ENCODE assay signal across 8 cellular contexts in the genomic region with DNA sequence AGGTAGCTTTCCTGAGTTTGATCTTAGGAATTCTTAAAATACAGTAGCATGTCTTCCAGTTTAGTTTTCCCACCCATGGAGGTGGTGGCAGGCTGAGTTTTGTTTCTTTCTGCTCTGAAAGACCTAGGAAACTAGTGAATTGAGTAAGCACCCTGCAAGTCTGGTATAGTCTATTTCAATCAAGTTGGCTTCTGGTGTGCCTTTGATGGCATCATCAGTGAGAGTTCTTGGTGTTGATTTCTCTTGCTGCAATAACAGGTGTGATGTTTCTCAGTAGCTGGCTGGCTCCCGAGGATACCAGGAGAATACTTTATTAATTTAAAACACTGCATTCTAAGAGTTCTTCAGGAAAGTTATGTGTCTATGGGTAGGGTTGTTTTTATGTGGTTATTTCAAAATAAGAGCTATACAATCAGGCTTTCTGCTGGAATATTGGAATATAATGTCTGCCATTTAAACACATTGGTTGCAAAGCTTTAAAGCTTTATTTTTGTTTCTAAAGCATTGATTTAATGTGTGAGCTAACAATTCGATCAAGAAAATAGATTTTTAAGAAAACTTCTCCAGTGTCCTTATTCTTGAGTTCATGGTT. TPM values are rescaled to one million over a fixed set of nuclear protein-coding genes. Genes with fewer than 3 reads are reported as not detected.
DNase-seq lines count a peak whose midpoint lies in the region; ATAC-seq and TF ChIP-seq lines count a peak whose summit lies in the region.

No MANE protein-coding gene starts in this region.

- H3K9me3 Mint-ChIP-seq in T-cell = no peaks in the 10 kb centered on the region

- CTCF ChIA-PET in T-cell (lab: Charles Lee) = interaction anchor here in 1 of 2 donors (0.6 to 1.9 kb wide), 3 partner anchors 9 to 1017 kb away, joined by 3 to 5 read pairs (median 4); partner anchors contain the start of genes RBM38 and VAPB

- H3K27me3 Mint-ChIP-seq in T-cell = no peaks in the 10 kb centered on the region

- H3F3A ChIP-seq in GM23248 (ENCODE audit: insufficient read depth) = peaks cover 26% of the 10 kb centered on the region

- no peaks in the 10 kb centered on the region for H3K9me2 ChIP-seq in GM23248 (ENCODE audit: insufficient read depth)

- no peak for TF ChIP-seq CTCF in GM10266 (IDR thresholded peaks at IDR 0.05; ENCODE audit: control insufficient read depth, insufficient read depth, low read depth, missing control alignments)

- 50 to 53% methylated on average over 2 of the region's 2 CpGs for WGBS in GM23248 (ENCODE audit: low coverage in 1 of 2, low lambda C conversion rate in 2 of 2, missing lambda C conversion rate in 2 of 2), 2 experiments

- H3K36me3 ChIP-seq in GM23248 (ENCODE audit: low read depth) = no peaks in the 10 kb centered on the region

- peak; percentile 64 for DNase-seq in GM10266 (ENCODE audit: extremely low spot score)
- DNase-seq in GM23248 = peak; percentile 17
- peak in 16 of 34 experiments; percentile 6 to 31 (median 17) for DNase-seq in T-cell
- no peak for DNase-seq in left lobe of liver (ENCODE audit: low spot score)
- DNase-seq in SIG-M5 treated with dmso at 0.1 percent for 504 hours (lab: John Stamatoyannopoulos, UW; ENCODE audit: unreplicated experiment) = no peak
- no peak for DNase-seq in NCI-H526 (lab: John Stamatoyannopoulos, UW)

- H4K20me1 ChIP-seq in GM23248 (ENCODE audit: insufficient read depth) = peaks cover 34% of the 10 kb centered on the region

- ATAC-seq in T-cell (replicated peaks in 1 of 4) = peak; percentile 55 to 78 (median 60)
- peak; percentile 66 for ATAC-seq in left lobe of liver
- no peak for ATAC-seq in GM21786 (IDR thresholded peaks at IDR 0.05; ENCODE audit: unreplicated experiment)
- no peak for ATAC-seq in HG03378 (IDR thresholded peaks at IDR 0.05; ENCODE audit: unreplicated experiment)

- H3K79me2 ChIP-seq in GM23248 (ENCODE audit: insufficient read depth) = peaks cover 99% of the 10 kb centered on the region

- peak overlapping the region; percentile 22 for H3K27ac ChIP-seq in GM23248

- no peak overlapping the region for H3K9ac ChIP-seq in GM23248

- POLR2A ChIA-PET in T-cell (lab: Charles Lee) = interaction anchor here in 1 of 2 donors (1.7 kb wide), 1 partner anchor 19 kb away, joined by 21 read pairs; the partner anchor contains the start of gene VAPB

- in situ Hi-C loops in GM23248 (cut with MboI) = no loop called here

- H3K4me1 ChIP-seq in GM23248 (ENCODE audit: insufficient read depth) = peaks cover 30% of the 10 kb centered on the region

- H3K4me3 Mint-ChIP-seq in T-cell = peak overlapping the region; percentile 43 to 58 (median 45)

- no peak overlapping the region for H2AFZ ChIP-seq in GM23248

- H3K27ac Mint-ChIP-seq in T-cell = peak overlapping the region; percentile 77 to 79

- H3K4me2 ChIP-seq in GM23248 (ENCODE audit: unreplicated experiment) = peak overlapping the region; percentile 4

- H3K9me3 ChIP-seq in GM23248 (ENCODE audit: low read depth) = no peaks in the 10 kb centered on the region

- H3K36me3 Mint-ChIP-seq in T-cell = peaks cover 4% of the 10 kb centered on the region

- H3K4me3 ChIP-seq in GM23248 = no peak overlapping the region

- no peaks in the 10 kb centered on the region for H3K27me3 ChIP-seq in GM23248 (replicated peaks; ENCODE audit: insufficient read depth)

- H3K4me1 Mint-ChIP-seq in T-cell = peaks cover 33 to 47% (median 40%) of the 10 kb centered on the region in 3 donors

RNA-seq across cellular contexts. Expression of gene VAPB, which starts 19.0 kb away (rescaled TPM):
- total RNA-seq in GM23248 (2014; rRNA removed; shearing (Covaris generic)) = 8.8 and 10.0 TPM in 2 replicates
- polyA plus RNA-seq in GM23248 (2016; fragmentation: Nextera tagmentation; extraction: Ambion mirVana) = 34.1 and 37.0 TPM in 2 replicates
- total RNA-seq in T-cell = 10 to 100 TPM; 26.4 to 35.0 (median 30.8) TPM
- 41.6 TPM for total RNA-seq in left lobe of liver

Comparison
In these comparisons a context has a peak if more than half of its experiments do, and no peak if none do; other contexts are left out.
1. DNase-seq: peak in GM10266 (single experiment) and GM23248 (single experiment); none in left lobe of liver (single experiment), SIG-M5 treated with dmso at 0.1 percent for 504 hours (single experiment) and NCI-H526 (0 of 2).
2. ATAC-seq: peak in T-cell (4 of 4) and left lobe of liver (single experiment); none in GM21786 (single experiment) and HG03378 (single experiment).